In the genomic region with DNA sequence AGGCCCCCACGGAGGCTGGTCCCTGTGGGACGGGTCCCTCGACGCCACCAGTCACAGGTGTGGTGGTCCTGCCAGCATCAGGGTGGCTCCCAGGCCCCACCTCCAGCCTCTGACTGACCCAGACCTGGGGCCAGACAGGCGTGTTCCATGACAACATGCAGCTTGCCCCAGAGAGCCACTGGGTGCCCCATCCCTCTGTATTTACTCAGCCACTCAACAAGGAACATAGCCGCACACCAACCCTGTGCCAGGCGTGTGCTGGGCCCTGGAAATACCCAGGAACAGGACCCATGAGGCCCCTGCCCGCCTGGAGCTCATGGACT, we compare ENCODE assay signal across 14 cellular contexts.
DNase-seq lines count a peak whose midpoint lies in the region; ATAC-seq and TF ChIP-seq lines count a peak whose summit lies in the region.
"Had no signal": no experiment of that assay in that cellular context is flagged by ENCODE, and none has a peak within 500 bp of the region (broad histone marks: within the 10 kb centered on the region; RNA-seq: fewer than 3 reads in every experiment).

No MANE protein-coding gene starts in this region.

- H3K56ac ChIP-seq in mesendoderm (ENCODE audit: low read length): peak overlapping the region; percentile 6

- peak overlapping the region; percentile 58 for H3K4me2 ChIP-seq in HCT116 (ENCODE audit: low read length)
- no peak overlapping the region for H3K4me2 ChIP-seq in mesendoderm (ENCODE audit: low read length)

- H3K27ac Mint-ChIP-seq in progenitor cell of endocrine pancreas: peak overlapping the region; percentile 59
- H3K27ac Mint-ChIP-seq: CD4-positive, CD25-positive, alpha-beta regulatory T cell; H9 had no signal

- ATAC-seq in HCT116 (peak; percentile 19), body of pancreas (peak; percentile 30), GM18519 (IDR thresholded peaks at IDR 0.05; ENCODE audit: low FRiP score, unreplicated experiment) (no peak), HG02938 (IDR thresholded peaks at IDR 0.05; ENCODE audit: unreplicated experiment) (no peak)

- no peak overlapping the region for H4K8ac ChIP-seq in mesendoderm (ENCODE audit: low read depth, low read length)

- H3K27me3 Mint-ChIP-seq in progenitor cell of endocrine pancreas: no peaks in the 10 kb centered on the region

- H3K9me3 Mint-ChIP-seq in progenitor cell of endocrine pancreas (ENCODE audit: low read depth): no peaks in the 10 kb centered on the region

- TF ChIP-seq RAD21 in HCT116 (IDR thresholded peaks at IDR 0.05; ENCODE audit: low read depth): no peak

- H3K23ac ChIP-seq in mesendoderm (ENCODE audit: low read length): no peak overlapping the region

- H4K5ac ChIP-seq in mesendoderm (ENCODE audit: low read length): no peak overlapping the region

- no peak overlapping the region for H2BK5ac ChIP-seq in mesendoderm (ENCODE audit: low read length)

- 76% methylated on average over 8 of the region's 8 CpGs; no CpG with 5 or more reads in 1 of the 2 donors for WGBS in body of pancreas, 2 donors
- WGBS in mesendoderm (ENCODE audit: extremely low coverage, insufficient coverage, low lambda C conversion rate): no CpG with 5 or more reads among the region's 8 CpGs

- H3K4me3 ChIP-seq in HCT116 (replicated peaks in 1 of 2; ENCODE audit: low read depth in 1 of 2, low read length in 2 of 2) (no peak overlapping the region), body of pancreas (no peak overlapping the region), mesendoderm (ENCODE audit: low read length) (no peak overlapping the region)
- H3K4me3 ChIP-seq: BLaER1 treated with 17β-estradiol and CSF1 and Interleukin-3, amounts not matched to agents 10 nM and 100 nM; GM23248 had no signal

- no peaks in the 10 kb centered on the region for H3K79me2 ChIP-seq in HCT116 (ENCODE audit: insufficient read depth, low read length)
- no peaks in the 10 kb centered on the region for H3K79me2 ChIP-seq in mesendoderm (ENCODE audit: control insufficient read depth, insufficient read depth, low read length)

- POLR2A ChIA-PET in HCT116 (lab: Charles Lee): no interaction called here

- peaks cover 14% of the 10 kb centered on the region for H3K4me1 Mint-ChIP-seq in progenitor cell of endocrine pancreas (ENCODE audit: low read depth)
- H3K4me1 Mint-ChIP-seq: CD4-positive, CD25-positive, alpha-beta regulatory T cell had no signal

- H3K9me3 ChIP-seq in HCT116 (ENCODE audit: control insufficient read depth in 1 of 2, insufficient read depth in 1 of 2, low read depth in 1 of 2, low read length in 2 of 2) (no peaks in the 10 kb centered on the region), body of pancreas (no peaks in the 10 kb centered on the region)
- H3K9me3 ChIP-seq: BLaER1 treated with 17β-estradiol and CSF1 and Interleukin-3, amounts not matched to agents 10 nM and 100 nM had no signal

- TF ChIP-seq CTCF in HCT116 (IDR thresholded peaks at IDR 0.05 in 2 of 3, conservative IDR thresholded peaks at IDR 0.05 in 1 of 3; ENCODE audit: borderline replicate concordance in 1 of 3, insufficient read depth in 1 of 3, low read depth in 2 of 3, low read length in 2 of 3) (no peak), body of pancreas (IDR thresholded peaks at IDR 0.05) (no peak), progenitor cell of endocrine pancreas (IDR thresholded peaks at IDR 0.05; ENCODE audit: unreplicated experiment) (no peak)

- H3K36me3 Mint-ChIP-seq in progenitor cell of endocrine pancreas (ENCODE audit: insufficient read depth): no peaks in the 10 kb centered on the region
- H3K36me3 Mint-ChIP-seq: CD4-positive, CD25-positive, alpha-beta regulatory T cell had no signal

- no TSS peak for BruUV-seq in HCT116 (replicated peaks; lab: Mats Ljungman, UMichigan)

- no peak overlapping the region for H3K4me3 Mint-ChIP-seq in progenitor cell of endocrine pancreas (ENCODE audit: low read depth)
- H3K4me3 Mint-ChIP-seq: CD4-positive, CD25-positive, alpha-beta regulatory T cell; H9 had no signal

- H2AFZ ChIP-seq in HCT116 (ENCODE audit: low read depth, low read length, poor library complexity, severe bottlenecking): no peak overlapping the region
- H2AFZ ChIP-seq: GM23248 had no signal

- H3K27me3 ChIP-seq in HCT116 (ENCODE audit: insufficient read depth, low read length) (no peaks in the 10 kb centered on the region), body of pancreas (no peaks in the 10 kb centered on the region), mesendoderm (ENCODE audit: insufficient read depth, low read length, poor library complexity) (no peaks in the 10 kb centered on the region)
- H3K27me3 ChIP-seq: BLaER1 treated with 17β-estradiol and CSF1 and Interleukin-3, amounts not matched to agents 10 nM and 100 nM had no signal

- H4K20me1 ChIP-seq in HCT116 (ENCODE audit: insufficient read depth): no peaks in the 10 kb centered on the region
- H4K20me1 ChIP-seq: BLaER1 treated with 17β-estradiol and CSF1 and Interleukin-3, amounts not matched to agents 10 nM and 100 nM had no signal

- H3K36me3 ChIP-seq in HCT116 (ENCODE audit: control insufficient read depth in 1 of 2, insufficient read depth in 2 of 2, low read length in 2 of 2) (no peaks in the 10 kb centered on the region), body of pancreas (replicated peaks in 1 of 2; ENCODE audit: insufficient read depth in 1 of 2, low read depth in 2 of 2) (no peaks in the 10 kb centered on the region), mesendoderm (ENCODE audit: control insufficient read depth, insufficient read depth, low read length) (no peaks in the 10 kb centered on the region)
- H3K36me3 ChIP-seq: BLaER1 treated with 17β-estradiol and CSF1 and Interleukin-3, amounts not matched to agents 10 nM and 100 nM had no signal

- no peak overlapping the region for H2AK5ac ChIP-seq in mesendoderm (ENCODE audit: low read length)

- H3K27ac ChIP-seq in HCT116 (ENCODE audit: low read depth, low read length) (no peak overlapping the region; the same call in 1 of the 2 replicates), body of pancreas (no peak overlapping the region), mesendoderm (ENCODE audit: low read depth, low read length) (no peak overlapping the region)
- H3K27ac ChIP-seq: BLaER1 treated with 17β-estradiol and CSF1 and Interleukin-3, amounts not matched to agents 10 nM and 100 nM; GM23248 had no signal

- H3K4ac ChIP-seq in mesendoderm (ENCODE audit: low read depth, low read length): no peak overlapping the region

- no peaks in the 10 kb centered on the region for H3K79me1 ChIP-seq in mesendoderm (ENCODE audit: low read length)

- CTCF ChIA-PET in HCT116 (lab: Charles Lee): no interaction called here

- H2BK15ac ChIP-seq in mesendoderm (replicated peaks; ENCODE audit: low read depth): no peak overlapping the region

- DNase-seq in HCT116 (ENCODE audit: low read depth, low spot score) (no peak), body of pancreas (no peak), mesendoderm (no peak), progenitor cell of endocrine pancreas (ENCODE audit: low spot score, unreplicated experiment) (no peak), nucleus accumbens (lab: John Stamatoyannopoulos, UW) (no peak)
- DNase-seq: ACHN; CD4-positive, CD25-positive, alpha-beta regulatory T cell; DMS53; GF-D8; GM23248; H9 had no signal

- RAD21 ChIA-PET in HCT116 (lab: Charles Lee; ENCODE audit: low non-redundant PET in 1 of 2, low total read pairs in 2 of 2, uncharacterized antibody in 2 of 2, unreplicated experiment in 2 of 2): no interaction called here

- H3K18ac ChIP-seq in mesendoderm (ENCODE audit: low read length): no peak overlapping the region

- no peak overlapping the region for H2BK120ac ChIP-seq in mesendoderm (ENCODE audit: low read depth, low read length)

- H3K4me1 ChIP-seq in HCT116 (ENCODE audit: control insufficient read depth in 1 of 2, insufficient read depth in 2 of 2, low read length in 2 of 2) (peaks cover 14 to 37% of the 10 kb centered on the region in 2 experiments), body of pancreas (peaks cover 7% of the 10 kb centered on the region), mesendoderm (ENCODE audit: control insufficient read depth, low read depth, low read length) (no peaks in the 10 kb centered on the region)

- H3K9ac ChIP-seq in HCT116 (ENCODE audit: low read length) (no peak overlapping the region), mesendoderm (ENCODE audit: low read length) (no peak overlapping the region)
- H3K9ac ChIP-seq: BLaER1 treated with 17β-estradiol and CSF1 and Interleukin-3, amounts not matched to agents 10 nM and 100 nM; GM23248 had no signal

- intact Hi-C loops in HCT116 (cut with micrococcal nuclease) (no loop called here), body of pancreas (cut with DNase I) (no loop called here)

- H3K9me2 ChIP-seq in HCT116 (ENCODE audit: insufficient read depth): no peaks in the 10 kb centered on the region

- TF ChIP-seq POLR2A in HCT116 (IDR thresholded peaks at IDR 0.05; ENCODE audit: borderline replicate concordance, extremely low read depth, insufficient read depth, insufficient read length): no peak
- TF ChIP-seq POLR2A in body of pancreas (IDR thresholded peaks at IDR 0.05): no peak

TF ChIP-seq in HCT116, 20 proteins besides CTCF, POLR2A, EP300 and RAD21:
- TF ChIP-seq, protein P1, sequence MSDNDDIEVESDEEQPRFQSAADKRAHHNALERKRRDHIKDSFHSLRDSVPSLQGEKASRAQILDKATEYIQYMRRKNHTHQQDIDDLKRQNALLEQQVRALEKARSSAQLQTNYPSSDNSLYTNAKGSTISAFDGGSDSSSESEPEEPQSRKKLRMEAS (IDR thresholded peaks at IDR 0.05): no peak
- TF ChIP-seq FOSL1 (IDR thresholded peaks at IDR 0.05; ENCODE audit: low read depth) (no peak), EGR1 (IDR thresholded peaks at IDR 0.05; ENCODE audit: low read depth) (no peak), EZH2phosphoT487 (IDR thresholded peaks at IDR 0.05; ENCODE audit: borderline replicate concordance) (no peak), JUND (IDR thresholded peaks at IDR 0.05) (no peak), YY1 (IDR thresholded peaks at IDR 0.05; ENCODE audit: extremely low read depth, insufficient replicate concordance, low read depth, low read length) (no peak)

Comparison
In these comparisons a context has a peak if more than half of its experiments do, and no peak if none do; other contexts are left out.
1. ATAC-seq: peak in HCT116 (single experiment) and body of pancreas (single experiment); none in GM18519 (single experiment) and HG02938 (single experiment).